8 cellular contexts compared by ENCODE assay signal in genomic region chr22:25057013-25057881, GRCh38.
DNase-seq lines count a peak whose midpoint lies in the region; ATAC-seq and TF ChIP-seq lines count a peak whose summit lies in the region.

No MANE protein-coding gene starts in this region.

- no peak overlapping the region for H3K27ac Mint-ChIP-seq in activated T-helper 2 cell treated with anti-CD3 and anti-CD28 coated beads, Interferon-gamma antibody, Interleukin-2, Interleukin-4, amounts not matched to agents 10 μg/mL and 5 μg/mL and 100 μg/mL, durations not matched to agents 14 hours and 24 hours and 36 hours

- H3K27ac ChIP-seq in foreskin keratinocyte: no peak overlapping the region

- TF ChIP-seq CTCF in foreskin keratinocyte (conservative IDR thresholded peaks at IDR 0.05): peak; percentile 81

- H3K4me1 Mint-ChIP-seq in activated T-helper 2 cell treated with anti-CD3 and anti-CD28 coated beads, Interferon-gamma antibody, Interleukin-2, Interleukin-4, amounts not matched to agents 10 μg/mL and 5 μg/mL and 100 μg/mL, durations not matched to agents 14 hours and 24 hours and 36 hours (ENCODE audit: low read depth): peaks cover 56% of the 10 kb centered on the region

- H3K36me3 Mint-ChIP-seq in activated T-helper 2 cell treated with anti-CD3 and anti-CD28 coated beads, Interferon-gamma antibody, Interleukin-2, Interleukin-4, amounts not matched to agents 10 μg/mL and 5 μg/mL and 100 μg/mL, durations not matched to agents 14 hours and 24 hours and 36 hours (ENCODE audit: low read depth): no peaks in the 10 kb centered on the region

- ATAC-seq in foreskin keratinocyte: peak; percentile 78
- no peak for ATAC-seq in HG02885 (IDR thresholded peaks at IDR 0.05; ENCODE audit: poor library complexity, unreplicated experiment)
- no peak for ATAC-seq in GM18873 (IDR thresholded peaks at IDR 0.05; ENCODE audit: low FRiP score, unreplicated experiment)

- H3K9me3 Mint-ChIP-seq in activated T-helper 2 cell treated with anti-CD3 and anti-CD28 coated beads, Interferon-gamma antibody, Interleukin-2, Interleukin-4, amounts not matched to agents 10 μg/mL and 5 μg/mL and 100 μg/mL, durations not matched to agents 14 hours and 24 hours and 36 hours: no peaks in the 10 kb centered on the region

- no peaks in the 10 kb centered on the region for H3K27me3 Mint-ChIP-seq in activated T-helper 2 cell treated with anti-CD3 and anti-CD28 coated beads, Interferon-gamma antibody, Interleukin-2, Interleukin-4, amounts not matched to agents 10 μg/mL and 5 μg/mL and 100 μg/mL, durations not matched to agents 14 hours and 24 hours and 36 hours (ENCODE audit: low read depth)

- DNase-seq in D341Med (ENCODE audit: low spot score) (peak; percentile 86), HT-29 (ENCODE audit: low spot score) (peak; percentile 76), RKO (ENCODE audit: low spot score) (peak; percentile 10), foreskin keratinocyte (no peak), posterior vena cava (ENCODE audit: low spot score) (peak; percentile 88)
- DNase-seq in activated T-helper 2 cell treated with anti-CD3 and anti-CD28 coated beads, Interferon-gamma antibody, Interleukin-2, Interleukin-4, amounts not matched to agents 10 μg/mL and 5 μg/mL and 100 μg/mL, durations not matched to agents 14 hours and 24 hours and 36 hours (ENCODE audit: low spot score): peak; percentile 70

- H3K4me1 ChIP-seq in foreskin keratinocyte: peaks cover 4% of the 10 kb centered on the region

- H3K27me3 ChIP-seq in foreskin keratinocyte: no peaks in the 10 kb centered on the region

- H3K4me3 Mint-ChIP-seq in activated T-helper 2 cell treated with anti-CD3 and anti-CD28 coated beads, Interferon-gamma antibody, Interleukin-2, Interleukin-4, amounts not matched to agents 10 μg/mL and 5 μg/mL and 100 μg/mL, durations not matched to agents 14 hours and 24 hours and 36 hours (ENCODE audit: low read depth): no peak overlapping the region

- intact Hi-C loops in activated T-helper 2 cell treated with anti-CD3 and anti-CD28 coated beads, Interferon-gamma antibody, Interleukin-2, Interleukin-4, amounts not matched to agents 10 μg/mL and 5 μg/mL and 100 μg/mL, durations not matched to agents 14 hours and 24 hours and 36 hours (cut with micrococcal nuclease): no loop called here
- intact Hi-C loops in posterior vena cava (cut with DNase I): loop anchor here in 1 of 2 donors (5.0 kb wide), 1 partner anchor 120 kb away; no protein-coding TSS in a partner anchor

Comparison
In these comparisons a context has a peak if more than half of its experiments do, and no peak if none do; other contexts are left out.
1. DNase-seq: peak in D341Med (single experiment), HT-29 (single experiment), RKO (single experiment), activated T-helper 2 cell treated with anti-CD3 and anti-CD28 coated beads, Interferon-gamma antibody, Interleukin-2, Interleukin-4, amounts not matched to agents 10 μg/mL and 5 μg/mL and 100 μg/mL, durations not matched to agents 14 hours and 24 hours and 36 hours (single experiment) and posterior vena cava (single experiment); none in foreskin keratinocyte (0 of 2).